Comparison of ENCODE assay signal across 25 cellular contexts in the genomic region with DNA sequence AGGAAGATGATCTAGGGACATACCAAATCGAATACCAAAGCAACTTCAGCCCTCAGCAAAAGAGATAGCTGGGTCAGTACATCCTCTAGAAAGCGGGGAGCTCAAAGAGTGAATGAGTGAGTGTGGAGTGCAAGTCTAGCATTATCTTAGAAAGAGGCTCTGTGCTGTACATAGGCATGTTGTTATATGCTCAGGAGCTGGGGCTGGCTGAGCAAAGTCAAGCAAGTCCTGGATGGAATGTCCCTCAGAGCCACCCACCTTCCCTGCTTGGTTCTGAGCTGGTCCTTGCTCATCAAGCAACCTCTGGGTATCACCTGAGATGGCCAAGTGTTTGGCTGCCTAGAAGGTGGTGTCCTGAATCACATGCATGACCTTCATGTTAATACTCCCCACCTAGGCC. TPM values are rescaled to one million over a fixed set of nuclear protein-coding genes. Genes with fewer than 3 reads are reported as not detected.
DNase-seq lines count a peak whose midpoint lies in the region; ATAC-seq and TF ChIP-seq lines count a peak whose summit lies in the region.
"Had no signal": no experiment of that assay in that cellular context is flagged by ENCODE, and none has a peak within 500 bp of the region (broad histone marks: within the 10 kb centered on the region; RNA-seq: fewer than 3 reads in every experiment).

No MANE protein-coding gene starts in this region.

- no peak for ATAC-seq in activated T-cell treated with anti-CD3 and anti-CD28 coated beads, Interleukin-2, amount 50 U/mL, for 72 hours (replicated peaks in 1 of 2)
- no peak for ATAC-seq in activated T-cell treated with anti-CD3 and anti-CD28 coated beads, Interleukin-2, amount 50 U/mL, for 4 hours
- ATAC-seq in T-cell (replicated peaks in 1 of 4) (no peak), heart right ventricle (no peak), GM21576 (IDR thresholded peaks at IDR 0.05; ENCODE audit: unreplicated experiment) (no peak)
- no peak for ATAC-seq in activated naive CD8-positive, alpha-beta T cell treated with anti-CD3 and anti-CD28 coated beads, Interleukin-2, amount 10 ng/mL, durations not matched to agents 7 days and 5 days (ENCODE audit: low read depth)

- DNase-seq in activated T-cell treated with anti-CD3 and anti-CD28 coated beads, Interleukin-2, amount 50 U/mL, for 72 hours: no peak
- DNase-seq in activated T-cell treated with anti-CD3 and anti-CD28 coated beads, Interleukin-2, amount 50 U/mL, for 4 hours: no peak
- DNase-seq in T-cell: no peak
- DNase-seq in activated naive CD8-positive, alpha-beta T cell treated with anti-CD3 and anti-CD28 coated beads, Interleukin-2, amount 10 ng/mL, durations not matched to agents 7 days and 5 days: no peak
- DNase-seq in posterior vena cava (ENCODE audit: low spot score): peak; percentile 15
- no peak for DNase-seq in heart right ventricle
- DNase-seq in Karpas-422: no peak
- DNase-seq: ACHN; activated CD4-positive, alpha-beta T cell treated with anti-CD3 and anti-CD28 coated beads, Interleukin-2, amount 10 ng/mL, durations not matched to agents 7 days and 5 days; activated naive CD4-positive, alpha-beta T cell; aorta; caudate nucleus; KG1; NCI-H1417; NCI-H2081 treated with DMSO at 0.1 percent for 48 hours; retina; SK-N-SH; stimulated activated CD4-positive, alpha-beta T cell treated with anti-CD3 and anti-CD28 coated beads, Interleukin-2, amount 100 ng/mL, for 48 hours; T-helper 9 cell; WERI-Rb-1 had no signal

- no peaks in the 10 kb centered on the region for H3K27me3 ChIP-seq in heart right ventricle
- H3K27me3 ChIP-seq in Karpas-422 (ENCODE audit: low read length): no peaks in the 10 kb centered on the region

- H3K27me3 Mint-ChIP-seq in activated T-cell treated with anti-CD3 and anti-CD28 coated beads, Interleukin-2, amount 50 U/mL, for 72 hours (ENCODE audit: low read depth): no peaks in the 10 kb centered on the region
- no peaks in the 10 kb centered on the region for H3K27me3 Mint-ChIP-seq in activated T-cell treated with anti-CD3 and anti-CD28 coated beads, Interleukin-2, amount 50 U/mL, for 4 hours (ENCODE audit: low read depth)
- no peaks in the 10 kb centered on the region for H3K27me3 Mint-ChIP-seq in T-cell
- no peaks in the 10 kb centered on the region for H3K27me3 Mint-ChIP-seq in activated naive CD8-positive, alpha-beta T cell treated with anti-CD3 and anti-CD28 coated beads, Interleukin-2, amount 10 ng/mL, durations not matched to agents 7 days and 5 days
- H3K27me3 Mint-ChIP-seq: activated CD4-positive, alpha-beta T cell treated with anti-CD3 and anti-CD28 coated beads, Interleukin-2, amount 10 ng/mL, durations not matched to agents 7 days and 5 days had no signal

- no peak overlapping the region for H2AFZ ChIP-seq in Karpas-422 (ENCODE audit: low read length)

- H3K4me3 Mint-ChIP-seq in activated T-cell treated with anti-CD3 and anti-CD28 coated beads, Interleukin-2, amount 50 U/mL, for 72 hours: peak overlapping the region in 1 of 2 donors; percentile 66
- no peak overlapping the region for H3K4me3 Mint-ChIP-seq in activated T-cell treated with anti-CD3 and anti-CD28 coated beads, Interleukin-2, amount 50 U/mL, for 4 hours
- no peak overlapping the region for H3K4me3 Mint-ChIP-seq in T-cell
- no peak overlapping the region for H3K4me3 Mint-ChIP-seq in activated naive CD8-positive, alpha-beta T cell treated with anti-CD3 and anti-CD28 coated beads, Interleukin-2, amount 10 ng/mL, durations not matched to agents 7 days and 5 days
- H3K4me3 Mint-ChIP-seq: activated CD4-positive, alpha-beta T cell treated with anti-CD3 and anti-CD28 coated beads, Interleukin-2, amount 10 ng/mL, durations not matched to agents 7 days and 5 days; nephron had no signal

- H3K27ac ChIP-seq in heart right ventricle (no peak overlapping the region), Karpas-422 (ENCODE audit: low read length) (no peak overlapping the region)
- H3K27ac ChIP-seq: WERI-Rb-1 had no signal

- peaks cover 42% of the 10 kb centered on the region for H3K4me1 Mint-ChIP-seq in activated T-cell treated with anti-CD3 and anti-CD28 coated beads, Interleukin-2, amount 50 U/mL, for 72 hours (ENCODE audit: low read depth)
- H3K4me1 Mint-ChIP-seq in activated T-cell treated with anti-CD3 and anti-CD28 coated beads, Interleukin-2, amount 50 U/mL, for 4 hours (ENCODE audit: low read depth): peaks cover 16% of the 10 kb centered on the region
- H3K4me1 Mint-ChIP-seq in T-cell: peaks cover 11 to 21% (median 15%) of the 10 kb centered on the region in 3 donors
- peaks cover 17% of the 10 kb centered on the region for H3K4me1 Mint-ChIP-seq in activated naive CD8-positive, alpha-beta T cell treated with anti-CD3 and anti-CD28 coated beads, Interleukin-2, amount 10 ng/mL, durations not matched to agents 7 days and 5 days
- H3K4me1 Mint-ChIP-seq: nephron had no signal

- H3K9ac ChIP-seq in Karpas-422 (ENCODE audit: low read length): no peak overlapping the region
- H3K9ac ChIP-seq: SK-N-SH had no signal

- no peaks in the 10 kb centered on the region for H3K9me2 ChIP-seq in Karpas-422 (replicated peaks; ENCODE audit: insufficient read depth, low read length)
- H3K9me2 ChIP-seq: SK-N-SH had no signal

- no peak overlapping the region for H3K4me2 ChIP-seq in Karpas-422 (ENCODE audit: low read depth, low read length, poor library complexity, severe bottlenecking)
- H3K4me2 ChIP-seq: SK-N-SH had no signal

- peaks cover 0 to 87% (median 25%) of the 10 kb centered on the region in 9 donors for H3K36me3 ChIP-seq in heart right ventricle
- peaks cover 33% of the 10 kb centered on the region for H3K36me3 ChIP-seq in Karpas-422 (ENCODE audit: insufficient read depth, low read length)

- H3K9me3 ChIP-seq in heart right ventricle (no peaks in the 10 kb centered on the region), Karpas-422 (ENCODE audit: low read length) (no peaks in the 10 kb centered on the region)
- H3K9me3 ChIP-seq: HAP-1, SK-N-SH had no signal

- H3K4me1 ChIP-seq in heart right ventricle (peaks cover 0 to 7% (median under 1%) of the 10 kb centered on the region in 9 donors), Karpas-422 (ENCODE audit: low read length) (peaks cover 14% of the 10 kb centered on the region)
- H3K4me1 ChIP-seq: HAP-1 had no signal

- intact Hi-C loops in posterior vena cava (cut with DNase I) (no loop called here), heart right ventricle (cut with DNase I) (loop anchor here in 1 of 10 donors (5.0 kb wide), 1 partner anchor 52 kb away; no protein-coding TSS in a partner anchor)

- CTCF ChIA-PET in T-cell (lab: Charles Lee): no interaction called here

- 84 to 85% methylated on average over 2 of the region's 2 CpGs for WGBS in heart right ventricle, 2 donors

- H4K20me1 ChIP-seq in Karpas-422 (ENCODE audit: insufficient read depth, low read depth, low read length): no peaks in the 10 kb centered on the region

- peak overlapping the region; percentile 87 for H3K27ac Mint-ChIP-seq in activated T-cell treated with anti-CD3 and anti-CD28 coated beads, Interleukin-2, amount 50 U/mL, for 72 hours
- H3K27ac Mint-ChIP-seq in T-cell: peak overlapping the region; percentile 43 to 61
- H3K27ac Mint-ChIP-seq in activated naive CD8-positive, alpha-beta T cell treated with anti-CD3 and anti-CD28 coated beads, Interleukin-2, amount 10 ng/mL, durations not matched to agents 7 days and 5 days: peak overlapping the region; percentile 34
- H3K27ac Mint-ChIP-seq: nephron had no signal

- no peak for TF ChIP-seq CTCF in heart right ventricle (IDR thresholded peaks at IDR 0.05)

- peaks cover 3 to 20% of the 10 kb centered on the region in 2 donors for H3K36me3 Mint-ChIP-seq in activated T-cell treated with anti-CD3 and anti-CD28 coated beads, Interleukin-2, amount 50 U/mL, for 72 hours (ENCODE audit: insufficient read depth in 2 of 2)
- peaks cover 38% of the 10 kb centered on the region for H3K36me3 Mint-ChIP-seq in activated T-cell treated with anti-CD3 and anti-CD28 coated beads, Interleukin-2, amount 50 U/mL, for 4 hours (ENCODE audit: insufficient read depth)
- H3K36me3 Mint-ChIP-seq in T-cell: peaks cover 32% of the 10 kb centered on the region
- peaks cover 31% of the 10 kb centered on the region for H3K36me3 Mint-ChIP-seq in activated naive CD8-positive, alpha-beta T cell treated with anti-CD3 and anti-CD28 coated beads, Interleukin-2, amount 10 ng/mL, durations not matched to agents 7 days and 5 days

- POLR2A ChIA-PET in T-cell (lab: Charles Lee): no interaction called here
- POLR2A ChIA-PET in activated naive CD8-positive, alpha-beta T cell treated with anti-CD3 and anti-CD28 coated beads, Interleukin-2, amount 10 ng/mL, durations not matched to agents 7 days and 5 days (lab: Charles Lee): no interaction called here

- H3K79me2 ChIP-seq in Karpas-422 (ENCODE audit: low read length): peaks cover under 1% of the 10 kb centered on the region; the same call in 1 of the 2 replicates

- no peak overlapping the region for H3K4me3 ChIP-seq in heart right ventricle
- H3K4me3 ChIP-seq in Karpas-422 (ENCODE audit: low read length): no peak overlapping the region
- H3K4me3 ChIP-seq: HAP-1 had no signal

- no peaks in the 10 kb centered on the region for H3K9me3 Mint-ChIP-seq in activated T-cell treated with anti-CD3 and anti-CD28 coated beads, Interleukin-2, amount 50 U/mL, for 72 hours
- H3K9me3 Mint-ChIP-seq in activated T-cell treated with anti-CD3 and anti-CD28 coated beads, Interleukin-2, amount 50 U/mL, for 4 hours: no peaks in the 10 kb centered on the region
- no peaks in the 10 kb centered on the region for H3K9me3 Mint-ChIP-seq in T-cell
- H3K9me3 Mint-ChIP-seq in activated naive CD8-positive, alpha-beta T cell treated with anti-CD3 and anti-CD28 coated beads, Interleukin-2, amount 10 ng/mL, durations not matched to agents 7 days and 5 days: no peaks in the 10 kb centered on the region
- H3K9me3 Mint-ChIP-seq: activated CD4-positive, alpha-beta T cell treated with anti-CD3 and anti-CD28 coated beads, Interleukin-2, amount 10 ng/mL, durations not matched to agents 7 days and 5 days; nephron had no signal

RNA-seq across cellular contexts. Expression of a gene that starts 4.9 kb away (rescaled TPM):
- 10 to 100 TPM; 17.6 to 24.4 TPM for total RNA-seq in activated T-cell treated with anti-CD3 and anti-CD28 coated beads, Interleukin-2, amount 50 U/mL, for 72 hours
- 10 to 100 TPM; 27.7 to 31.2 (median 30.3) TPM for total RNA-seq in activated T-cell treated with anti-CD3 and anti-CD28 coated beads, Interleukin-2, amount 50 U/mL, for 4 hours
- total RNA-seq in T-cell: 10 to 100 TPM; 17.1 to 28.2 (median 18.6) TPM
- 10 to 100 TPM; 13.6 to 14.8 TPM for total RNA-seq in activated naive CD8-positive, alpha-beta T cell treated with anti-CD3 and anti-CD28 coated beads, Interleukin-2, amount 10 ng/mL, durations not matched to agents 7 days and 5 days
- total RNA-seq in posterior vena cava: 10 to 100 TPM; 10.9 to 12.1 TPM
- total RNA-seq in heart right ventricle: 1 to 10 TPM; 2.1 to 4.9 (median 3.6) TPM
- polyA plus RNA-seq in heart right ventricle: 1 to 10 TPM; 1.4 TPM
- 14.3 and 19.0 TPM in 2 replicates for total RNA-seq in Karpas-422 (2014; rRNA removed; shearing (Covaris generic); ENCODE audit: low replicate concordance)

RNA-seq across cellular contexts. Expression of a gene that starts 32.5 kb away (rescaled TPM):
- total RNA-seq in activated T-cell treated with anti-CD3 and anti-CD28 coated beads, Interleukin-2, amount 50 U/mL, for 72 hours: under 1 TPM in 1 of 2 donors, not detected in 1; 0.36 TPM
- not detected for total RNA-seq in activated T-cell treated with anti-CD3 and anti-CD28 coated beads, Interleukin-2, amount 50 U/mL, for 4 hours
- total RNA-seq in T-cell (not detected), posterior vena cava (under 1 TPM; 0.32 to 0.43 TPM), heart right ventricle (under 1 TPM in 4 of 10 donors, not detected in 6; 0.12 to 0.25 (median 0.18) TPM)
- total RNA-seq in activated naive CD8-positive, alpha-beta T cell treated with anti-CD3 and anti-CD28 coated beads, Interleukin-2, amount 10 ng/mL, durations not matched to agents 7 days and 5 days: not detected
- polyA plus RNA-seq in heart right ventricle: under 1 TPM in 1 of 2 donors, not detected in 1; 0.01 TPM
- total RNA-seq in Karpas-422 (2014; rRNA removed; shearing (Covaris generic); ENCODE audit: low replicate concordance): 0.29 TPM in 1 of 2 replicates, not detected in the other
- total RNA-seq: activated CD4-positive, alpha-beta T cell treated with anti-CD3 and anti-CD28 coated beads, Interleukin-2, amount 10 ng/mL, durations not matched to agents 7 days and 5 days; dermis blood vessel endothelial cell; osteocyte had no signal

RNA-seq across cellular contexts. Expression of a gene that starts 34.1 kb away (rescaled TPM):
- total RNA-seq in activated T-cell treated with anti-CD3 and anti-CD28 coated beads, Interleukin-2, amount 50 U/mL, for 72 hours: 10 to 100 TPM; 34.9 to 49.5 TPM
- total RNA-seq in activated T-cell treated with anti-CD3 and anti-CD28 coated beads, Interleukin-2, amount 50 U/mL, for 4 hours: 10 to 100 TPM; 29.7 to 53.6 (median 41.9) TPM
- 10 to 100 TPM; 25.4 to 43.0 (median 33.4) TPM for total RNA-seq in T-cell
- 10 to 100 TPM; 30.1 to 35.4 TPM for total RNA-seq in activated naive CD8-positive, alpha-beta T cell treated with anti-CD3 and anti-CD28 coated beads, Interleukin-2, amount 10 ng/mL, durations not matched to agents 7 days and 5 days
- total RNA-seq in posterior vena cava: 10 to 100 TPM; 49.1 to 61.8 TPM
- total RNA-seq in heart right ventricle: 10 to 100 TPM; 14.5 to 25.0 (median 20.5) TPM
- 10 to 100 TPM; 42.1 to 48.5 TPM for polyA plus RNA-seq in heart right ventricle
- total RNA-seq in Karpas-422 (2014; rRNA removed; shearing (Covaris generic); ENCODE audit: low replicate concordance): 10.5 and 17.8 TPM in 2 replicates

RNA-seq across cellular contexts. Expression of a gene that starts 48.7 kb away (rescaled TPM):
- 100 to 1,000 TPM; 124 to 129 TPM for total RNA-seq in activated T-cell treated with anti-CD3 and anti-CD28 coated beads, Interleukin-2, amount 50 U/mL, for 72 hours
- 100 to 1,000 TPM; 197 to 210 (median 198) TPM for total RNA-seq in activated T-cell treated with anti-CD3 and anti-CD28 coated beads, Interleukin-2, amount 50 U/mL, for 4 hours
- total RNA-seq in T-cell (100 to 1,000 TPM in 1 of 5 donors, 10 to 100 TPM in 4; 69.1 to 101 (median 96.3) TPM), posterior vena cava (100 to 1,000 TPM in 1 of 2 donors, 10 to 100 TPM in 1; 97.5 to 101 TPM), heart right ventricle (10 to 100 TPM; 22.0 to 42.2 (median 25.2) TPM)
- 100 to 1,000 TPM; 142 to 153 TPM for total RNA-seq in activated naive CD8-positive, alpha-beta T cell treated with anti-CD3 and anti-CD28 coated beads, Interleukin-2, amount 10 ng/mL, durations not matched to agents 7 days and 5 days
- 10 to 100 TPM; 12.1 to 27.0 TPM for polyA plus RNA-seq in heart right ventricle
- 173 and 212 TPM in 2 replicates for total RNA-seq in Karpas-422 (2014; rRNA removed; shearing (Covaris generic); ENCODE audit: low replicate concordance)

RNA-seq across cellular contexts. Expression of a gene that starts 57.3 kb away (rescaled TPM):
- total RNA-seq in activated T-cell treated with anti-CD3 and anti-CD28 coated beads, Interleukin-2, amount 50 U/mL, for 72 hours: 1 to 10 TPM; 3.2 TPM
- 1 to 10 TPM in 1 of 3 donors, under 1 TPM in 2; 0.68 to 1.2 (median 0.76) TPM for total RNA-seq in activated T-cell treated with anti-CD3 and anti-CD28 coated beads, Interleukin-2, amount 50 U/mL, for 4 hours
- 1 to 10 TPM in 2 of 5 donors, under 1 TPM in 2, not detected in 1; 0.49 to 1.3 (median 1.1) TPM for total RNA-seq in T-cell
- total RNA-seq in activated naive CD8-positive, alpha-beta T cell treated with anti-CD3 and anti-CD28 coated beads, Interleukin-2, amount 10 ng/mL, durations not matched to agents 7 days and 5 days: under 1 TPM; 0.53 to 0.94 TPM
- total RNA-seq in posterior vena cava: 100 to 1,000 TPM in 1 of 2 donors, 10 to 100 TPM in 1; 91.3 to 134 TPM
- 10 to 100 TPM in 4 of 10 donors, 1 to 10 TPM in 6; 4.8 to 31.8 (median 8.7) TPM for total RNA-seq in heart right ventricle
- polyA plus RNA-seq in heart right ventricle: 10 to 100 TPM; 27.8 to 29.3 TPM
- total RNA-seq in Karpas-422 (2014; rRNA removed; shearing (Covaris generic); ENCODE audit: low replicate concordance): 0.54 and 1.9 TPM in 2 replicates

Comparison
In these comparisons a context has a peak if more than half of its experiments do, and no peak if none do; other contexts are left out.
1. H3K27ac Mint-ChIP-seq: peak in every context shown above with its lines; median percentile 87 in activated T-cell treated with anti-CD3 and anti-CD28 coated beads, Interleukin-2, amount 50 U/mL, for 72 hours; 52 in T-cell; 34 in activated naive CD8-positive, alpha-beta T cell treated with anti-CD3 and anti-CD28 coated beads, Interleukin-2, amount 10 ng/mL, durations not matched to agents 7 days and 5 days.